ENCODE assay signal across 10 cellular contexts in genomic region chr10:79381804-79382221, GRCh38. TPM values are rescaled to one million over a fixed set of nuclear protein-coding genes. Genes with fewer than 3 reads are reported as not detected.
DNase-seq lines count a peak whose midpoint lies in the region; ATAC-seq and TF ChIP-seq lines count a peak whose summit lies in the region.
"Had no signal": no experiment of that assay in that cellular context is flagged by ENCODE, and none has a peak within 500 bp of the region (broad histone marks: within the 10 kb centered on the region; RNA-seq: fewer than 3 reads in every experiment).

No MANE protein-coding gene starts in this region.

- TF ChIP-seq POLR2A in gastroesophageal sphincter (IDR thresholded peaks at IDR 0.05), result no peak

- ATAC-seq in RWPE2 (ENCODE audit: low read depth) (peak; percentile 30; the same call in 1 of the 3 replicates), gastroesophageal sphincter (peak; percentile 81), HG02870 (IDR thresholded peaks at IDR 0.05; ENCODE audit: unreplicated experiment) (no peak)

- H3K4me1 Mint-ChIP-seq in Calu3 (ENCODE audit: low read depth, unreplicated experiment) (no peaks in the 10 kb centered on the region), osteocyte (ENCODE audit: unreplicated experiment) (peaks cover 47% of the 10 kb centered on the region)
- H3K4me1 Mint-ChIP-seq in activated T-cell treated with anti-CD3 and anti-CD28 coated beads, Interleukin-2, amount 50 U/mL, for 24 hours (ENCODE audit: low read depth), result no peaks in the 10 kb centered on the region

- H3K27me3 ChIP-seq in RWPE2 (ENCODE audit: insufficient read depth, poor library complexity, severe bottlenecking) (no peaks in the 10 kb centered on the region), gastroesophageal sphincter (no peaks in the 10 kb centered on the region)

- H3K9me3 Mint-ChIP-seq in Calu3 (ENCODE audit: low read depth, unreplicated experiment) (no peaks in the 10 kb centered on the region), osteocyte (ENCODE audit: unreplicated experiment) (no peaks in the 10 kb centered on the region)
- no peaks in the 10 kb centered on the region for H3K9me3 Mint-ChIP-seq in activated T-cell treated with anti-CD3 and anti-CD28 coated beads, Interleukin-2, amount 50 U/mL, for 24 hours

- no TSS peak for BruUV-seq in Calu3 (replicated peaks; lab: Mats Ljungman, UMichigan)

- no peak for TF ChIP-seq CTCF in Calu3 (IDR thresholded peaks at IDR 0.05; ENCODE audit: unreplicated experiment)
- no peak for TF ChIP-seq CTCF in RWPE2 (IDR thresholded peaks at IDR 0.05; ENCODE audit: poor library complexity, severe bottlenecking)
- TF ChIP-seq CTCF in gastroesophageal sphincter (IDR thresholded peaks at IDR 0.05), result no peak
- no peak for TF ChIP-seq CTCF in osteocyte (IDR thresholded peaks at IDR 0.05)

- no peaks in the 10 kb centered on the region for H3K9me3 ChIP-seq in RWPE2 (ENCODE audit: severe bottlenecking)
- H3K9me3 ChIP-seq in gastroesophageal sphincter, result no peaks in the 10 kb centered on the region

- H3K27me3 Mint-ChIP-seq in Calu3 (ENCODE audit: unreplicated experiment), result peaks cover 8% of the 10 kb centered on the region
- H3K27me3 Mint-ChIP-seq in osteocyte (ENCODE audit: unreplicated experiment), result no peaks in the 10 kb centered on the region
- H3K27me3 Mint-ChIP-seq in activated T-cell treated with anti-CD3 and anti-CD28 coated beads, Interleukin-2, amount 50 U/mL, for 24 hours, result no peaks in the 10 kb centered on the region

- intact Hi-C loops in Calu3 (cut with micrococcal nuclease; ENCODE audit: unreplicated experiment), result no loop called here

- CTCF ChIA-PET in Calu3 (lab: Charles Lee), result no interaction called here

- no peak for TF ChIP-seq EP300 in gastroesophageal sphincter (IDR thresholded peaks at IDR 0.05)

- H3K27ac Mint-ChIP-seq in Calu3 (ENCODE audit: unreplicated experiment) (no peak overlapping the region), osteocyte (ENCODE audit: unreplicated experiment) (peak overlapping the region; percentile 90)
- H3K27ac Mint-ChIP-seq in activated T-cell treated with anti-CD3 and anti-CD28 coated beads, Interleukin-2, amount 50 U/mL, for 24 hours, result no peak overlapping the region

- H3K36me3 Mint-ChIP-seq in Calu3 (ENCODE audit: insufficient read depth, unreplicated experiment) (no peaks in the 10 kb centered on the region), osteocyte (ENCODE audit: unreplicated experiment) (peaks cover 6% of the 10 kb centered on the region)
- no peaks in the 10 kb centered on the region for H3K36me3 Mint-ChIP-seq in activated T-cell treated with anti-CD3 and anti-CD28 coated beads, Interleukin-2, amount 50 U/mL, for 24 hours (ENCODE audit: low read depth)

- DNase-seq in Calu3 (peak; percentile 51), RWPE2 (ENCODE audit: low spot score) (peak; percentile 43), osteocyte (ENCODE audit: extremely low spot score, unreplicated experiment) (peak; percentile 87), superior temporal gyrus (ENCODE audit: extremely low spot score) (no peak), SIG-M5 (lab: John Stamatoyannopoulos, UW) (no peak)
- DNase-seq in activated T-cell treated with anti-CD3 and anti-CD28 coated beads, Interleukin-2, amount 50 U/mL, for 24 hours, result no peak
- DNase-seq: GDM1 had no signal

- H3K4me1 ChIP-seq in RWPE2 (ENCODE audit: insufficient read depth, poor library complexity, severe bottlenecking), result no peaks in the 10 kb centered on the region
- H3K4me1 ChIP-seq in gastroesophageal sphincter, result peaks cover 13 to 62% (median 37%) of the 10 kb centered on the region in 3 donors

- WGBS in gastroesophageal sphincter (ENCODE audit: low coverage in 1 of 2), 2 donors, result no CpG with 5 or more reads among the region's 11 CpGs

- H3K36me3 ChIP-seq in RWPE2 (ENCODE audit: low read depth) (no peaks in the 10 kb centered on the region), gastroesophageal sphincter (peaks cover 0 to 32% of the 10 kb centered on the region in 2 donors)

- no peak overlapping the region for H3K4me3 ChIP-seq in RWPE2 (ENCODE audit: severe bottlenecking)
- peak overlapping the region in 1 of 2 donors; percentile 3 for H3K4me3 ChIP-seq in gastroesophageal sphincter

- no peak overlapping the region for H3K4me3 Mint-ChIP-seq in Calu3 (ENCODE audit: low read depth, unreplicated experiment)
- peak overlapping the region; percentile 46 for H3K4me3 Mint-ChIP-seq in osteocyte (ENCODE audit: unreplicated experiment)
- no peak overlapping the region for H3K4me3 Mint-ChIP-seq in activated T-cell treated with anti-CD3 and anti-CD28 coated beads, Interleukin-2, amount 50 U/mL, for 24 hours

- no peak overlapping the region for H3K27ac ChIP-seq in RWPE2 (ENCODE audit: poor library complexity, severe bottlenecking)
- H3K27ac ChIP-seq in gastroesophageal sphincter, result peak overlapping the region; percentile 85 to 91 (median 88)
- H3K27ac ChIP-seq: HL-60 had no signal

RNA-seq across cellular contexts. Expression of gene PPIF, which starts 34.5 kb away (rescaled TPM):
- 77.2 and 86.2 TPM in 2 replicates for total RNA-seq in Calu3 (2022)
- 10 to 100 TPM; 16.5 to 38.0 (median 22.8) TPM for total RNA-seq in gastroesophageal sphincter
- total RNA-seq in osteocyte, result 17.0 and 20.7 TPM in 2 replicates

Comparison
In these comparisons a context has a peak if more than half of its experiments do, and no peak if none do; other contexts are left out.
1. DNase-seq: peak in Calu3 (single experiment), RWPE2 (single experiment) and osteocyte (single experiment); none in activated T-cell treated with anti-CD3 and anti-CD28 coated beads, Interleukin-2, amount 50 U/mL, for 24 hours (single experiment), superior temporal gyrus (single experiment) and SIG-M5 (single experiment).